8 cellular contexts compared by ENCODE assay signal in the genomic region with DNA sequence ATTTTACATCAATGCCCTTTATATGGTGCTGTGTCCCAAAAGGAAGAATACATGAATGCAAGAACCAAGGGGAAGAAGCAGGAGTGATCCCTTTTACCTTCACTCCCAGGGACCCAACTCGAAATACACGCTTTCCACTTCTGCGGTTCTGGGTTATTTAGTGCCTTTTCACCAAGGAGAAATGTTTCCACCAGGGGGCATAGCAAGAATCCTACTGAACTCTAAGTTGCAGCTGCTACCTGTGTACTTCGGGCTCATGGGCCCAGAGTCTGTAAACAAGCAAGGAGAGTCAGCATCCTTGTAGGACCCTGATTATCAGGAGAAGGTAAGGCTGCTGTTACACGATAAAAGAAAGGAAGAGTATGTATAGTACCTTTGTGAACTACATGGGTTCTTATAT. TPM values are rescaled to one million over a fixed set of nuclear protein-coding genes. Genes with fewer than 3 reads are reported as not detected.
A peak's percentile ranks its signal among the peaks of the same experiment; 100 is the strongest.
DNase-seq lines count a peak whose midpoint lies in the region; ATAC-seq, FAIRE-seq and TF ChIP-seq lines count a peak whose summit lies in the region.

No MANE protein-coding gene starts in this region.

- H3K36me3 ChIP-seq in ascending aorta (no peaks in the 10 kb centered on the region), right lobe of liver (no peaks in the 10 kb centered on the region), sigmoid colon (no peaks in the 10 kb centered on the region)

- H3K4me3 ChIP-seq in ascending aorta (no peak overlapping the region), right lobe of liver (no peak overlapping the region), sigmoid colon (no peak overlapping the region)

- DNase-seq in D341Med (ENCODE audit: low spot score) (peak; percentile 49), HuH-7 (ENCODE audit: low spot score) (peak; percentile 34), ascending aorta (ENCODE audit: low spot score in 2 of 2) (no peak), right lobe of liver (no peak), sigmoid colon (no peak), RCC 7860 (ENCODE audit: low spot score) (no peak)
- DNase-seq in stimulated activated CD4-positive, alpha-beta T cell treated with anti-CD3 and anti-CD28 coated beads, Interleukin-4, amount 100 ng/mL, for 1 hour = no peak

- intact Hi-C loops in ascending aorta (cut with DNase I) (no loop called here), right lobe of liver (cut with DNase I) (no loop called here), sigmoid colon (cut with DNase I) (no loop called here)

- no peak for TF ChIP-seq EP300 in sigmoid colon (IDR thresholded peaks at IDR 0.05)

- peaks cover 0 to 6% of the 10 kb centered on the region in 2 donors for H3K4me1 ChIP-seq in ascending aorta
- no peaks in the 10 kb centered on the region for H3K4me1 ChIP-seq in right lobe of liver
- peaks cover 0 to 35% (median 20%) of the 10 kb centered on the region in 4 donors for H3K4me1 ChIP-seq in sigmoid colon

- H3K27me3 ChIP-seq in ascending aorta (no peaks in the 10 kb centered on the region), right lobe of liver (no peaks in the 10 kb centered on the region), sigmoid colon (no peaks in the 10 kb centered on the region)

- TF ChIP-seq POLR2A in right lobe of liver (IDR thresholded peaks at IDR 0.05) (no peak), sigmoid colon (IDR thresholded peaks at IDR 0.05) (no peak)

- peak; percentile 14 to 54 (median 35) for TF ChIP-seq CTCF in ascending aorta (IDR thresholded peaks at IDR 0.05)
- TF ChIP-seq CTCF in right lobe of liver (IDR thresholded peaks at IDR 0.05) = peak; percentile 36 to 51 (median 42)
- TF ChIP-seq CTCF in sigmoid colon (IDR thresholded peaks at IDR 0.05) = peak in 2 of 4 experiments; percentile 24 to 37

- no peak for FAIRE-seq in RCC 7860 (lab: Jason Lieb, UNC)

- ATAC-seq in right lobe of liver = peak; percentile 61 to 72 (median 64)
- no peak for ATAC-seq in GM19023 (IDR thresholded peaks at IDR 0.05; ENCODE audit: unreplicated experiment)

- WGBS in right lobe of liver (ENCODE audit: insufficient coverage, low coverage, low lambda C conversion rate, missing lambda C conversion rate) = 47% methylated on average over 5 of the region's 5 CpGs
- WGBS in sigmoid colon, 2 donors = 56 to 62% methylated on average over 5 of the region's 5 CpGs

- H3K9me3 ChIP-seq in ascending aorta (no peaks in the 10 kb centered on the region), right lobe of liver (no peaks in the 10 kb centered on the region), sigmoid colon (no peaks in the 10 kb centered on the region)

- no peak overlapping the region for H3K27ac ChIP-seq in ascending aorta
- H3K27ac ChIP-seq in right lobe of liver = no peak overlapping the region
- no peak overlapping the region for H3K27ac ChIP-seq in sigmoid colon

RNA-seq across cellular contexts. Expression of a gene that starts 45.7 kb away (rescaled TPM):
- 110 TPM for total RNA-seq in ascending aorta
- total RNA-seq in right lobe of liver = 1 to 10 TPM; 1.4 to 3.8 (median 2.3) TPM
- total RNA-seq in sigmoid colon = 100 to 1,000 TPM; 149 to 343 (median 184) TPM
- 10 to 100 TPM in 2 of 3 donors, 1 to 10 TPM in 1; 4.2 to 48.7 (median 20.4) TPM for polyA plus RNA-seq in sigmoid colon

Comparison
In these comparisons a context has a peak if more than half of its experiments do, and no peak if none do; other contexts are left out.
1. DNase-seq: peak in D341Med (single experiment) and HuH-7 (single experiment); none in ascending aorta (0 of 2), right lobe of liver (0 of 3), stimulated activated CD4-positive, alpha-beta T cell treated with anti-CD3 and anti-CD28 coated beads, Interleukin-4, amount 100 ng/mL, for 1 hour (single experiment), sigmoid colon (single experiment) and RCC 7860 (single experiment).
2. RNA of a gene that starts 45.7 kb away (total RNA-seq): 149 to 343 TPM in sigmoid colon and 110 TPM in ascending aorta (single experiment); 1.4 to 3.8 TPM in right lobe of liver; every median in the first group is over 10 times any median in the second.